ENCODE assay signal across 1 cellular context in the genomic region with DNA sequence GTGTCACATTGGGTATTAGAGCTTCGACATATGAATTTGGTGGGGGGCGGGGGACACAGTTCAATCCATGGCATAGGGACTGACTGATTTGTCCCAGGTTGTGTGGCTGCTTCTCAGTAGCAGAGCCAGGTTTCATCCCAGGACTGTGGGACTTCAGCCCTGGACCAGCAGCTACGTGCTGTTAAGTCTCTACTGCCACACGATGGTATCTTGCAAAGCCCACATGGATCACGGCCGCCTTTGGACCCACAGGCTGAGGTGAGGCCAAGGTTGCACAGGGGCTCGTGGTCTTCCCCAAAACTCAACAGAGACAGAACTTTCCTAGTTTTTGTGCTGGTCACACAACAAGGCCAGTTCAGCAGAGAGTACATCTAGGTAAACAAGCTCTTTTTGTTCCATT.
TF ChIP-seq lines count a peak whose summit lies in the region.

No MANE protein-coding gene starts in this region.

TF ChIP-seq in GM23338, 12 proteins besides CTCF, POLR2A, EP300 and RAD21 (continued from another document):
- TF ChIP-seq, protein P1, sequence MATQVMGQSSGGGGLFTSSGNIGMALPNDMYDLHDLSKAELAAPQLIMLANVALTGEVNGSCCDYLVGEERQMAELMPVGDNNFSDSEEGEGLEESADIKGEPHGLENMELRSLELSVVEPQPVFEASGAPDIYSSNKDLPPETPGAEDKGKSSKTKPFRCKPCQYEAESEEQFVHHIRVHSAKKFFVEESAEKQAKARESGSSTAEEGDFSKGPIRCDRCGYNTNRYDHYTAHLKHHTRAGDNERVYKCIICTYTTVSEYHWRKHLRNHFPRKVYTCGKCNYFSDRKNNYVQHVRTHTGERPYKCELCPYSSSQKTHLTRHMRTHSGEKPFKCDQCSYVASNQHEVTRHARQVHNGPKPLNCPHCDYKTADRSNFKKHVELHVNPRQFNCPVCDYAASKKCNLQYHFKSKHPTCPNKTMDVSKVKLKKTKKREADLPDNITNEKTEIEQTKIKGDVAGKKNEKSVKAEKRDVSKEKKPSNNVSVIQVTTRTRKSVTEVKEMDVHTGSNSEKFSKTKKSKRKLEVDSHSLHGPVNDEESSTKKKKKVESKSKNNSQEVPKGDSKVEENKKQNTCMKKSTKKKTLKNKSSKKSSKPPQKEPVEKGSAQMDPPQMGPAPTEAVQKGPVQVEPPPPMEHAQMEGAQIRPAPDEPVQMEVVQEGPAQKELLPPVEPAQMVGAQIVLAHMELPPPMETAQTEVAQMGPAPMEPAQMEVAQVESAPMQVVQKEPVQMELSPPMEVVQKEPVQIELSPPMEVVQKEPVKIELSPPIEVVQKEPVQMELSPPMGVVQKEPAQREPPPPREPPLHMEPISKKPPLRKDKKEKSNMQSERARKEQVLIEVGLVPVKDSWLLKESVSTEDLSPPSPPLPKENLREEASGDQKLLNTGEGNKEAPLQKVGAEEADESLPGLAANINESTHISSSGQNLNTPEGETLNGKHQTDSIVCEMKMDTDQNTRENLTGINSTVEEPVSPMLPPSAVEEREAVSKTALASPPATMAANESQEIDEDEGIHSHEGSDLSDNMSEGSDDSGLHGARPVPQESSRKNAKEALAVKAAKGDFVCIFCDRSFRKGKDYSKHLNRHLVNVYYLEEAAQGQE (IDR thresholded peaks at IDR 0.05; ENCODE audit: unreplicated experiment), result no peak
- no peak for TF ChIP-seq EZH2 (IDR thresholded peaks at IDR 0.05; ENCODE audit: low read depth, unreplicated experiment)
- TF ChIP-seq ZNF331 (CRISPR knock-in tag; IDR thresholded peaks at IDR 0.05; ENCODE audit: low read depth), result no peak
- no peak for TF ChIP-seq STAT1 (IDR thresholded peaks at IDR 0.05; ENCODE audit: unreplicated experiment)
- TF ChIP-seq JUNB (IDR thresholded peaks at IDR 0.05; ENCODE audit: unreplicated experiment), result no peak
- TF ChIP-seq, protein P2, sequence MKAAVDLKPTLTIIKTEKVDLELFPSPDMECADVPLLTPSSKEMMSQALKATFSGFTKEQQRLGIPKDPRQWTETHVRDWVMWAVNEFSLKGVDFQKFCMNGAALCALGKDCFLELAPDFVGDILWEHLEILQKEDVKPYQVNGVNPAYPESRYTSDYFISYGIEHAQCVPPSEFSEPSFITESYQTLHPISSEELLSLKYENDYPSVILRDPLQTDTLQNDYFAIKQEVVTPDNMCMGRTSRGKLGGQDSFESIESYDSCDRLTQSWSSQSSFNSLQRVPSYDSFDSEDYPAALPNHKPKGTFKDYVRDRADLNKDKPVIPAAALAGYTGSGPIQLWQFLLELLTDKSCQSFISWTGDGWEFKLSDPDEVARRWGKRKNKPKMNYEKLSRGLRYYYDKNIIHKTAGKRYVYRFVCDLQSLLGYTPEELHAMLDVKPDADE (IDR thresholded peaks at IDR 0.05), result no peak
- TF ChIP-seq, protein P3, sequence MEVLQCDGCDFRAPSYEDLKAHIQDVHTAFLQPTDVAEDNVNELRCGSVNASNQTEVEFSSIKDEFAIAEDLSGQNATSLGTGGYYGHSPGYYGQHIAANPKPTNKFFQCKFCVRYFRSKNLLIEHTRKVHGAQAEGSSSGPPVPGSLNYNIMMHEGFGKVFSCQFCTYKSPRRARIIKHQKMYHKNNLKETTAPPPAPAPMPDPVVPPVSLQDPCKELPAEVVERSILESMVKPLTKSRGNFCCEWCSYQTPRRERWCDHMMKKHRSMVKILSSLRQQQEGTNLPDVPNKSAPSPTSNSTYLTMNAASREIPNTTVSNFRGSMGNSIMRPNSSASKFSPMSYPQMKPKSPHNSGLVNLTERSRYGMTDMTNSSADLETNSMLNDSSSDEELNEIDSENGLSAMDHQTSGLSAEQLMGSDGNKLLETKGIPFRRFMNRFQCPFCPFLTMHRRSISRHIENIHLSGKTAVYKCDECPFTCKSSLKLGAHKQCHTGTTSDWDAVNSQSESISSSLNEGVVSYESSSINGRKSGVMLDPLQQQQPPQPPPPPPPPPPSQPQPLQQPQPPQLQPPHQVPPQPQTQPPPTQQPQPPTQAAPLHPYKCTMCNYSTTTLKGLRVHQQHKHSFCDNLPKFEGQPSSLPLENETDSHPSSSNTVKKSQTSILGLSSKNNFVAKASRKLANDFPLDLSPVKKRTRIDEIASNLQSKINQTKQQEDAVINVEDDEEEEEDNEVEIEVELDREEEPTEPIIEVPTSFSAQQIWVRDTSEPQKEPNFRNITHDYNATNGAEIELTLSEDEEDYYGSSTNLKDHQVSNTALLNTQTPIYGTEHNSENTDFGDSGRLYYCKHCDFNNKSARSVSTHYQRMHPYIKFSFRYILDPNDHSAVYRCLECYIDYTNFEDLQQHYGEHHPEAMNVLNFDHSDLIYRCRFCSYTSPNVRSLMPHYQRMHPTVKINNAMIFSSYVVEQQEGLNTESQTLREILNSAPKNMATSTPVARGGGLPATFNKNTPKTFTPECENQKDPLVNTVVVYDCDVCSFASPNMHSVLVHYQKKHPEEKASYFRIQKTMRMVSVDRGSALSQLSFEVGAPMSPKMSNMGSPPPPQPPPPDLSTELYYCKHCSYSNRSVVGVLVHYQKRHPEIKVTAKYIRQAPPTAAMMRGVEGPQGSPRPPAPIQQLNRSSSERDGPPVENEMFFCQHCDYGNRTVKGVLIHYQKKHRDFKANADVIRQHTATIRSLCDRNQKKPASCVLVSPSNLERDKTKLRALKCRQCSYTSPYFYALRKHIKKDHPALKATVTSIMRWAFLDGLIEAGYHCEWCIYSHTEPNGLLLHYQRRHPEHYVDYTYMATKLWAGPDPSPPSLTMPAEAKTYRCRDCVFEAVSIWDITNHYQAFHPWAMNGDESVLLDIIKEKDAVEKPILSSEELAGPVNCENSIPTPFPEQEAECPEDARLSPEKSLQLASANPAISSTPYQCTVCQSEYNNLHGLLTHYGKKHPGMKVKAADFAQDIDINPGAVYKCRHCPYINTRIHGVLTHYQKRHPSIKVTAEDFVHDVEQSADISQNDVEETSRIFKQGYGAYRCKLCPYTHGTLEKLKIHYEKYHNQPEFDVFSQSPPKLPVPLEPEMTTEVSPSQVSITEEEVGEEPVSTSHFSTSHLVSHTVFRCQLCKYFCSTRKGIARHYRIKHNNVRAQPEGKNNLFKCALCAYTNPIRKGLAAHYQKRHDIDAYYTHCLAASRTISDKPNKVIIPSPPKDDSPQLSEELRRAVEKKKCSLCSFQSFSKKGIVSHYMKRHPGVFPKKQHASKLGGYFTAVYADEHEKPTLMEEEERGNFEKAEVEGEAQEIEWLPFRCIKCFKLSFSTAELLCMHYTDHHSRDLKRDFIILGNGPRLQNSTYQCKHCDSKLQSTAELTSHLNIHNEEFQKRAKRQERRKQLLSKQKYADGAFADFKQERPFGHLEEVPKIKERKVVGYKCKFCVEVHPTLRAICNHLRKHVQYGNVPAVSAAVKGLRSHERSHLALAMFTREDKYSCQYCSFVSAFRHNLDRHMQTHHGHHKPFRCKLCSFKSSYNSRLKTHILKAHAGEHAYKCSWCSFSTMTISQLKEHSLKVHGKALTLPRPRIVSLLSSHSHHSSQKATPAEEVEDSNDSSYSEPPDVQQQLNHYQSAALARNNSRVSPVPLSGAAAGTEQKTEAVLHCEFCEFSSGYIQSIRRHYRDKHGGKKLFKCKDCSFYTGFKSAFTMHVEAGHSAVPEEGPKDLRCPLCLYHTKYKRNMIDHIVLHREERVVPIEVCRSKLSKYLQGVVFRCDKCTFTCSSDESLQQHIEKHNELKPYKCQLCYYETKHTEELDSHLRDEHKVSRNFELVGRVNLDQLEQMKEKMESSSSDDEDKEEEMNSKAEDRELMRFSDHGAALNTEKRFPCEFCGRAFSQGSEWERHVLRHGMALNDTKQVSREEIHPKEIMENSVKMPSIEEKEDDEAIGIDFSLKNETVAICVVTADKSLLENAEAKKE (CRISPR knock-in tag; IDR thresholded peaks at IDR 0.05), result no peak
- no peak for TF ChIP-seq POLR2AphosphoS5 (IDR thresholded peaks at IDR 0.05; ENCODE audit: low read depth)
